In genomic region chr21:43306911-43307676, GRCh38 we compare ENCODE assay signal across 8 cellular contexts.
DNase-seq lines count a peak whose midpoint lies in the region; ATAC-seq and TF ChIP-seq lines count a peak whose summit lies in the region.

No MANE protein-coding gene starts in this region.

- TF ChIP-seq CTCF in natural killer cell (IDR thresholded peaks at IDR 0.05): no peak
- no peak for TF ChIP-seq CTCF in activated CD8-positive, alpha-beta T cell treated with anti-CD3 and anti-CD28 coated beads for 36 hours (IDR thresholded peaks at IDR 0.05)

- intact Hi-C loops in natural killer cell (cut with micrococcal nuclease): no loop called here
- intact Hi-C loops in activated CD8-positive, alpha-beta T cell treated with anti-CD3 and anti-CD28 coated beads for 36 hours (cut with micrococcal nuclease): no loop called here

- no peak for TF ChIP-seq POLR2A in GM18505 (IDR thresholded peaks at IDR 0.05; ENCODE audit: borderline replicate concordance, extremely low read depth, insufficient read depth, insufficient read length)

- POLR2A ChIA-PET in activated CD8-positive, alpha-beta T cell treated with anti-CD3 and anti-CD28 coated beads for 36 hours (lab: Charles Lee): no interaction called here

- H3K4me3 Mint-ChIP-seq in natural killer cell treated with Interleukin-12 subunit alpha and Interleukin-12 subunit beta and Interleukin-15 and Interleukin-18, amount 100 ng/mL, for 72 hours: no peak overlapping the region
- no peak overlapping the region for H3K4me3 Mint-ChIP-seq in natural killer cell
- H3K4me3 Mint-ChIP-seq in activated CD8-positive, alpha-beta T cell treated with anti-CD3 and anti-CD28 coated beads for 36 hours: no peak overlapping the region

- no peaks in the 10 kb centered on the region for H3K4me1 Mint-ChIP-seq in natural killer cell treated with Interleukin-12 subunit alpha and Interleukin-12 subunit beta and Interleukin-15 and Interleukin-18, amount 100 ng/mL, for 72 hours (ENCODE audit: low read depth in 2 of 2)
- no peaks in the 10 kb centered on the region for H3K4me1 Mint-ChIP-seq in natural killer cell
- H3K4me1 Mint-ChIP-seq in activated CD8-positive, alpha-beta T cell treated with anti-CD3 and anti-CD28 coated beads for 36 hours (ENCODE audit: low read depth): peaks cover 3% of the 10 kb centered on the region

- no peaks in the 10 kb centered on the region for H3K36me3 Mint-ChIP-seq in natural killer cell treated with Interleukin-12 subunit alpha and Interleukin-12 subunit beta and Interleukin-15 and Interleukin-18, amount 100 ng/mL, for 72 hours
- H3K36me3 Mint-ChIP-seq in natural killer cell: no peaks in the 10 kb centered on the region
- no peaks in the 10 kb centered on the region for H3K36me3 Mint-ChIP-seq in activated CD8-positive, alpha-beta T cell treated with anti-CD3 and anti-CD28 coated beads for 36 hours (ENCODE audit: low read depth)

- CTCF ChIA-PET in activated CD8-positive, alpha-beta T cell treated with anti-CD3 and anti-CD28 coated beads for 36 hours (lab: Charles Lee): no interaction called here

- no peaks in the 10 kb centered on the region for H3K27me3 ChIP-seq in effector memory CD4-positive, alpha-beta T cell (replicated peaks; ENCODE audit: control insufficient read depth, insufficient read depth, low read length, poor library complexity, severe bottlenecking)

- H3K4me1 ChIP-seq in effector memory CD4-positive, alpha-beta T cell (ENCODE audit: control insufficient read depth, insufficient read depth, low read length, poor library complexity, severe bottlenecking): no peaks in the 10 kb centered on the region

- H3K4me3 ChIP-seq in effector memory CD4-positive, alpha-beta T cell (ENCODE audit: insufficient read depth, low read depth, low read length, poor library complexity, severe bottlenecking): no peak overlapping the region

- H3K27ac Mint-ChIP-seq in natural killer cell treated with Interleukin-12 subunit alpha and Interleukin-12 subunit beta and Interleukin-15 and Interleukin-18, amount 100 ng/mL, for 72 hours: no peak overlapping the region
- H3K27ac Mint-ChIP-seq in natural killer cell: no peak overlapping the region
- no peak overlapping the region for H3K27ac Mint-ChIP-seq in activated CD8-positive, alpha-beta T cell treated with anti-CD3 and anti-CD28 coated beads for 36 hours

- DNase-seq in natural killer cell treated with Interleukin-12 subunit alpha and Interleukin-12 subunit beta and Interleukin-15 and Interleukin-18, amount 100 ng/mL, for 72 hours (ENCODE audit: low spot score): no peak
- DNase-seq in natural killer cell (no peak), HuH-7.5 (ENCODE audit: low spot score) (peak; percentile 53), myocyte (ENCODE audit: low read depth) (peak; percentile 98), left lobe of liver (ENCODE audit: low spot score) (no peak)
- peak; percentile 16 for DNase-seq in activated CD8-positive, alpha-beta T cell treated with anti-CD3 and anti-CD28 coated beads for 36 hours
- no peak for DNase-seq in effector memory CD4-positive, alpha-beta T cell

- H3K9me3 ChIP-seq in effector memory CD4-positive, alpha-beta T cell (ENCODE audit: control insufficient read depth, low read length): no peaks in the 10 kb centered on the region

- H3K27me3 Mint-ChIP-seq in natural killer cell treated with Interleukin-12 subunit alpha and Interleukin-12 subunit beta and Interleukin-15 and Interleukin-18, amount 100 ng/mL, for 72 hours: no peaks in the 10 kb centered on the region
- peaks cover 0 to 8% of the 10 kb centered on the region in 2 donors for H3K27me3 Mint-ChIP-seq in natural killer cell (ENCODE audit: low read depth in 2 of 2)
- no peaks in the 10 kb centered on the region for H3K27me3 Mint-ChIP-seq in activated CD8-positive, alpha-beta T cell treated with anti-CD3 and anti-CD28 coated beads for 36 hours

- peak; percentile 41 to 51 for ATAC-seq in natural killer cell treated with Interleukin-12 subunit alpha and Interleukin-12 subunit beta and Interleukin-15 and Interleukin-18, amount 100 ng/mL, for 72 hours
- no peak for ATAC-seq in natural killer cell
- peak; percentile 37 for ATAC-seq in activated CD8-positive, alpha-beta T cell treated with anti-CD3 and anti-CD28 coated beads for 36 hours
- no peak for ATAC-seq in left lobe of liver
- no peak for ATAC-seq in GM18505 (IDR thresholded peaks at IDR 0.05; ENCODE audit: unreplicated experiment)

- H3K36me3 ChIP-seq in effector memory CD4-positive, alpha-beta T cell (ENCODE audit: control insufficient read depth, insufficient read depth, low read length): no peaks in the 10 kb centered on the region

- H3K9me3 Mint-ChIP-seq in natural killer cell treated with Interleukin-12 subunit alpha and Interleukin-12 subunit beta and Interleukin-15 and Interleukin-18, amount 100 ng/mL, for 72 hours: no peaks in the 10 kb centered on the region
- H3K9me3 Mint-ChIP-seq in natural killer cell: no peaks in the 10 kb centered on the region
- H3K9me3 Mint-ChIP-seq in activated CD8-positive, alpha-beta T cell treated with anti-CD3 and anti-CD28 coated beads for 36 hours: no peaks in the 10 kb centered on the region

- H3K27ac ChIP-seq in effector memory CD4-positive, alpha-beta T cell (ENCODE audit: insufficient read depth, low read length, poor library complexity, severe bottlenecking): no peak overlapping the region

Comparison
In these comparisons a context has a peak if more than half of its experiments do, and no peak if none do; other contexts are left out.
1. ATAC-seq: peak in natural killer cell treated with Interleukin-12 subunit alpha and Interleukin-12 subunit beta and Interleukin-15 and Interleukin-18, amount 100 ng/mL, for 72 hours (2 of 2) and activated CD8-positive, alpha-beta T cell treated with anti-CD3 and anti-CD28 coated beads for 36 hours (single experiment); none in natural killer cell (0 of 3), left lobe of liver (single experiment) and GM18505 (single experiment).
2. DNase-seq: peak in HuH-7.5 (single experiment), activated CD8-positive, alpha-beta T cell treated with anti-CD3 and anti-CD28 coated beads for 36 hours (single experiment) and myocyte (single experiment); none in natural killer cell treated with Interleukin-12 subunit alpha and Interleukin-12 subunit beta and Interleukin-15 and Interleukin-18, amount 100 ng/mL, for 72 hours (single experiment), natural killer cell (single experiment), left lobe of liver (single experiment) and effector memory CD4-positive, alpha-beta T cell (0 of 3).